23 cellular contexts compared by ENCODE assay signal in genomic region chr9:131685753-131686706, GRCh38. TPM values are rescaled to one million over a fixed set of nuclear protein-coding genes. Genes with fewer than 3 reads are reported as not detected.
DNase-seq lines count a peak whose midpoint lies in the region; ATAC-seq and TF ChIP-seq lines count a peak whose summit lies in the region.
"Had no signal": no experiment of that assay in that cellular context is flagged by ENCODE, and none has a peak within 500 bp of the region (broad histone marks: within the 10 kb centered on the region; RNA-seq: fewer than 3 reads in every experiment).

No MANE protein-coding gene starts in this region.

- H3K36me3 ChIP-seq in right atrium auricular region: no peaks in the 10 kb centered on the region
- H3K36me3 ChIP-seq in testis (ENCODE audit: low read depth, missing control alignments): no peaks in the 10 kb centered on the region
- H3K36me3 ChIP-seq: ascending aorta, MG63 had no signal

- H3K27me3 ChIP-seq in right atrium auricular region: no peaks in the 10 kb centered on the region
- no peaks in the 10 kb centered on the region for H3K27me3 ChIP-seq in testis
- H3K27me3 ChIP-seq: ascending aorta, BLaER1, heart right ventricle, MG63 had no signal

- H3K4me1 ChIP-seq in right atrium auricular region (peaks cover 0 to 54% of the 10 kb centered on the region in 2 donors), testis (no peaks in the 10 kb centered on the region)

- 92 to 97% methylated on average over 15 of the region's 15 CpGs for WGBS in testis, 2 donors

- H3K4me3 ChIP-seq in right atrium auricular region (no peak overlapping the region), testis (no peak overlapping the region)
- H3K4me3 ChIP-seq: ascending aorta, BLaER1, heart right ventricle, lung, MG63, skin epidermis had no signal

- DNase-seq in right atrium auricular region (ENCODE audit: low spot score): peak; percentile 40
- no peak for DNase-seq in Right ventricle myocardium superior
- peak; percentile 64 for DNase-seq in germinal center (ENCODE audit: low spot score)
- DNase-seq in testis: no peak
- DNase-seq in stimulated activated CD4-positive, alpha-beta T cell treated with anti-CD3 and anti-CD28 coated beads, Interleukin-2, amount 100 ng/mL, for 48 hours: no peak
- DNase-seq in amniotic stem cell (lab: John Stamatoyannopoulos, UW): no peak
- DNase-seq: activated CD4-positive, alpha-beta T cell treated with anti-CD3 and anti-CD28 coated beads, Interleukin-2, amount 50 U/mL, for 1 hour; activated naive CD4-positive, alpha-beta T cell treated with anti-CD3 and anti-CD28 coated beads for 36 hours; DMS 273 treated with DMSO at 0.1 percent for 48 hours; effector memory CD4-positive, alpha-beta T cell; GDM1; heart right ventricle; HFFc6; MG63; NCI-H1694 treated with DMSO at 0.1 percent for 48 hours; stimulated activated CD8-positive, alpha-beta memory T cell treated with anti-CD3 and anti-CD28 coated beads, Interleukin-4, amount 100 ng/mL, for 48 hours had no signal

- no peak for TF ChIP-seq POLR2A in testis (IDR thresholded peaks at IDR 0.05)

- TF ChIP-seq CTCF in right atrium auricular region (IDR thresholded peaks at IDR 0.05) (no peak), testis (IDR thresholded peaks at IDR 0.05) (no peak)

- H3K9me3 ChIP-seq in right atrium auricular region (no peaks in the 10 kb centered on the region), testis (no peaks in the 10 kb centered on the region)
- H3K9me3 ChIP-seq: ascending aorta, heart right ventricle, MG63 had no signal

- H3K27ac ChIP-seq in right atrium auricular region (no peak overlapping the region), testis (no peak overlapping the region)
- H3K27ac ChIP-seq: ascending aorta, BLaER1, RWPE1, skin epidermis had no signal

- intact Hi-C loops in Right ventricle myocardium superior (cut with DNase I): no loop called here
- intact Hi-C loops in testis (cut with DNase I; ENCODE audit: low total_unique reads): no loop called here

- no peak for ATAC-seq in Right ventricle myocardium superior (ENCODE audit: poor library complexity)
- ATAC-seq in HG03108 (IDR thresholded peaks at IDR 0.05; ENCODE audit: unreplicated experiment): peak; percentile 78
- ATAC-seq in GM18868 (IDR thresholded peaks at IDR 0.05; ENCODE audit: unreplicated experiment): no peak
- ATAC-seq: heart right ventricle had no signal

RNA-seq across cellular contexts. Expression of gene RAPGEF1, which starts 53.8 kb away (rescaled TPM):
- total RNA-seq in right atrium auricular region (10 to 100 TPM; 59.5 to 65.1 TPM), Right ventricle myocardium superior (119 TPM), testis (10 to 100 TPM; 55.8 to 56.9 TPM)
- 36.1 TPM for polyA plus RNA-seq in testis (ENCODE audit: insufficient read depth, low read depth, low replicate concordance)

Comparison
In these comparisons a context has a peak if more than half of its experiments do, and no peak if none do; other contexts are left out.
1. DNase-seq: peak in right atrium auricular region (single experiment) and germinal center (single experiment); none in Right ventricle myocardium superior (single experiment), testis (single experiment), stimulated activated CD4-positive, alpha-beta T cell treated with anti-CD3 and anti-CD28 coated beads, Interleukin-2, amount 100 ng/mL, for 48 hours (0 of 2) and amniotic stem cell (single experiment).